Comparison of ENCODE assay signal across 8 cellular contexts in the genomic region with DNA sequence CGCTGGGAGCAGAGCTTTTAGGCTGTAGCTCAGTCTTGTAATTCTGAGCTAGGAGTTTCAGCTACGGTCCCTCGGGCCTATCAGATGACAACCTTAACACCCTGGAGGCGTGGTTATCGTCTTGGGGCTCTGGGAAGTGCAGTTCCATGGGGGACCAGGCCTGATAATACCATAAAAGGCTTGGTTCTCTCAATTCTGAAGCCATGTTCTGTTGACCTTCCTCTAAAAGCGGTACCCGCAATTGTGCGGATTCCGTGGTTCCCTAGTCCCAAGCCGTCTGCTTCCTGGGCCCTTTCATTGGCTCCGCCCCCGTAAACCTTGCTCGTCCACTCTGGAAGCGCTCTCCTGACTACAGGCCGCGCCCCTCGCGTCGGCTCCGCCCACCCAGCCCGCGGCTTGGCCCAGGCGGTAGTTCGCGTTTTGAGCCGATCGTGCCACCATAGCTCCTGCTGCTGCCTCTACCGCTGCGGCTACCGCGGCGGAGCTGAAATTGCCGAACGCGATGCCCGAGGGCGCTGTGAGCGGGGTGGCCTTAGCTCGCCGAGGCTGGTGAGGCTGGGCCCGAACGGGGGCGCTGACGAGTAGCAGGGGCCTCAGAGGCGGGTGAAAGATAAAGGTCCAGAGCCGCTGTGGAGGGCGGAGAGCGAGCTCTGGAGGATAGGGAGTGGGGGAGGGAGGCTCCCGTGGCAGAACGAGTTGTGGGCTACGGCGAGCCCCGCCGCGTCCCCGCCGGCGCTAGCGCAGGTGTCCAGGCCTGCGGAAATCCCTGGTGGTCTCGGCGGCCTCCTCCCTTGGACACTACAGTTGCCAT. TPM values are rescaled to one million over a fixed set of nuclear protein-coding genes. Genes with fewer than 3 reads are reported as not detected.
A peak's percentile ranks its signal among the peaks of the same experiment; 100 is the strongest.
DNase-seq lines count a peak whose midpoint lies in the region; ATAC-seq and TF ChIP-seq lines count a peak whose summit lies in the region.

Gene MAPKBP1, plus strand, starts transcription at position 423 of the 811 bp plus-strand sequence. CDS start 792 bp downstream, outside the sequence.

- DNase-seq in NCI-H526 treated with DMSO at 0.1 percent for 48 hours (lab: John Stamatoyannopoulos, UW) (peak; percentile 95), dedifferentiated amniotic fluid mesenchymal stem cell (ENCODE audit: extremely low spot score) (peak; percentile 97), left kidney (ENCODE audit: low read depth, low spot score) (peak; percentile 99)
- DNase-seq in activated CD4-positive, alpha-beta T cell treated with anti-CD3 and anti-CD28 coated beads, Interleukin-2, amount 10 ng/mL, durations not matched to agents 24 days and 14 days = peak; percentile 100
- DNase-seq in stimulated activated CD4-positive, alpha-beta T cell treated with anti-CD3 and anti-CD28 coated beads, Interleukin-2, amount 100 ng/mL, for 24 hours = peak; percentile 96 to 98

- H3K27me3 Mint-ChIP-seq in activated CD4-positive, alpha-beta T cell treated with anti-CD3 and anti-CD28 coated beads, Interleukin-2, amount 10 ng/mL, durations not matched to agents 24 days and 14 days = no peaks in the 10 kb centered on the region

- peak within 1 kb of the TSS; percentile 94 for H3K27ac Mint-ChIP-seq in activated CD4-positive, alpha-beta T cell treated with anti-CD3 and anti-CD28 coated beads, Interleukin-2, amount 10 ng/mL, durations not matched to agents 24 days and 14 days

- no peaks in the 10 kb centered on the region for H3K9me3 Mint-ChIP-seq in activated CD4-positive, alpha-beta T cell treated with anti-CD3 and anti-CD28 coated beads, Interleukin-2, amount 10 ng/mL, durations not matched to agents 24 days and 14 days

- H3K27ac ChIP-seq in C4-2B = peak within 1 kb of the TSS; percentile 70

- intact Hi-C loops in activated CD4-positive, alpha-beta T cell treated with anti-CD3 and anti-CD28 coated beads, Interleukin-2, amount 10 ng/mL, durations not matched to agents 24 days and 14 days (cut with micrococcal nuclease) = loop anchor here (1.0 to 2.0 kb wide), 5 partner anchors 37 to 197 kb away; partner anchors contain the start of gene JMJD7

- H3K4me3 Mint-ChIP-seq in activated CD4-positive, alpha-beta T cell treated with anti-CD3 and anti-CD28 coated beads, Interleukin-2, amount 10 ng/mL, durations not matched to agents 24 days and 14 days = peak within 1 kb of the TSS; percentile 95

- peak; percentile 80 for ATAC-seq in GM19328 (IDR thresholded peaks at IDR 0.05; ENCODE audit: unreplicated experiment)
- peak; percentile 68 for ATAC-seq in HG03520 (IDR thresholded peaks at IDR 0.05; ENCODE audit: unreplicated experiment)

- H3K4me1 Mint-ChIP-seq in activated CD4-positive, alpha-beta T cell treated with anti-CD3 and anti-CD28 coated beads, Interleukin-2, amount 10 ng/mL, durations not matched to agents 24 days and 14 days = peaks cover 49% of the 10 kb centered on the region

- H3K36me3 Mint-ChIP-seq in activated CD4-positive, alpha-beta T cell treated with anti-CD3 and anti-CD28 coated beads, Interleukin-2, amount 10 ng/mL, durations not matched to agents 24 days and 14 days (ENCODE audit: low read depth) = no peaks in the 10 kb centered on the region

- TF ChIP-seq CTCF in C4-2B (conservative IDR thresholded peaks at IDR 0.05) = peak; percentile 87

RNA-seq across cellular contexts. Expression of gene MAPKBP1, which starts in this region (rescaled TPM):
- total RNA-seq in activated CD4-positive, alpha-beta T cell treated with anti-CD3 and anti-CD28 coated beads, Interleukin-2, amount 10 ng/mL, durations not matched to agents 24 days and 14 days = 24.8 and 27.1 TPM in 2 replicates

Comparison
In these comparisons a context has a peak if more than half of its experiments do, and no peak if none do; other contexts are left out.
1. Peak in every context shown above with its lines: DNase-seq, ATAC-seq and H3K27ac ChIP-seq.